Comparison of ENCODE assay signal across 8 cellular contexts in the genomic region with DNA sequence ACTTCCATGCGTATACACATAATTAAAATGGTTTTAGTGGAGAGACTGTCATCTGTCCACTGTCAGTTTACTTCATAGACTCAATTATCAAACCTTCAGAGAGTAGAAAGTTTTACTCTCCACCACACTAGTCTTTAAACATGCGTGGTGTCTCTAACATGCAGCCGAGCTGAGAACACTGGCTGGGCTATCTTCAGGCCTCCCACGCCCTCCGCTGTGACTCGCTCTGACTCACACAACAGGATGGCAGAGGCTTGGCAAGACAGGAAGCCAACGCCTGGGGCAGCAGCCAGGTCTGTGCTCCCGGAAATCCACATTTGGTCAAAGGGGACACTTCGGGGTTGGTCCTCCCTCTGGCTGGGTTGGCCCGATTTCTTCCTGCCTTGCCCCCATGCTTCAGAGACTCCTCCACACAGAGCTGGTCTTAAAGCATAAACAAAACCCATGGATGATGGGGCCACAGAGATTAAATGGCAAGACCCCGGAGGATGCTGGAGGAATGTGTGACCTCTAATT. TPM values are rescaled to one million over a fixed set of nuclear protein-coding genes. Genes with fewer than 3 reads are reported as not detected.
DNase-seq lines count a peak whose midpoint lies in the region; ATAC-seq, FAIRE-seq and TF ChIP-seq lines count a peak whose summit lies in the region.

No MANE protein-coding gene starts in this region.

- no peaks in the 10 kb centered on the region for H3K9me3 Mint-ChIP-seq in dendritic cell treated with granulocyte-macrophage colony-stimulating factor and Interleukin-4, amounts not matched to agents 40 ng/mL and 50 ng/mL, for 4 days

- TF ChIP-seq POLR2A in H54 (IDR thresholded peaks at IDR 0.05; ENCODE audit: low read depth, low read length), result peak; percentile 38; the same call in 1 of the 2 replicates

- DNase-seq in ELF-1 (ENCODE audit: low read depth, low spot score) (peak; percentile 67), H54 (ENCODE audit: insufficient read length, low spot score) (peak; percentile 89), MV-4-11 (lab: John Stamatoyannopoulos, UW) (peak; percentile 94), mesenteric fat pad (ENCODE audit: low spot score) (peak; percentile 95)
- peak; percentile 76 to 87 for DNase-seq in activated CD4-positive, alpha-beta T cell treated with anti-CD3 and anti-CD28 coated beads, Interleukin-2, amount 50 U/mL, for 24 hours (ENCODE audit: low read depth in 1 of 2, low spot score in 1 of 2)
- peak; percentile 93 for DNase-seq in stimulated activated CD8-positive, alpha-beta memory T cell treated with anti-CD3 and anti-CD28 coated beads, Interleukin-4, amount 100 ng/mL, for 48 hours

- peaks cover 75% of the 10 kb centered on the region for H3K4me1 Mint-ChIP-seq in dendritic cell treated with granulocyte-macrophage colony-stimulating factor and Interleukin-4, amounts not matched to agents 40 ng/mL and 50 ng/mL, for 4 days (ENCODE audit: low read depth)

- no peaks in the 10 kb centered on the region for H3K36me3 Mint-ChIP-seq in dendritic cell treated with granulocyte-macrophage colony-stimulating factor and Interleukin-4, amounts not matched to agents 40 ng/mL and 50 ng/mL, for 4 days (ENCODE audit: low read depth)

- H3K4me3 Mint-ChIP-seq in dendritic cell treated with granulocyte-macrophage colony-stimulating factor and Interleukin-4, amounts not matched to agents 40 ng/mL and 50 ng/mL, for 4 days, result no peak overlapping the region

- FAIRE-seq in H54 (lab: Jason Lieb, UNC), result peak; percentile 79

- H3K27ac Mint-ChIP-seq in dendritic cell treated with granulocyte-macrophage colony-stimulating factor and Interleukin-4, amounts not matched to agents 40 ng/mL and 50 ng/mL, for 4 days, result peak overlapping the region; percentile 95

- intact Hi-C loops in dendritic cell treated with granulocyte-macrophage colony-stimulating factor and Interleukin-4, amounts not matched to agents 40 ng/mL and 50 ng/mL, for 4 days (cut with micrococcal nuclease), result no loop called here

- ATAC-seq in HG03159 (IDR thresholded peaks at IDR 0.05; ENCODE audit: unreplicated experiment), result no peak

- H3K27me3 Mint-ChIP-seq in dendritic cell treated with granulocyte-macrophage colony-stimulating factor and Interleukin-4, amounts not matched to agents 40 ng/mL and 50 ng/mL, for 4 days, result no peaks in the 10 kb centered on the region

RNA-seq across cellular contexts. Expression of a gene that starts 22.7 kb away (rescaled TPM):
- total RNA-seq in mesenteric fat pad, result 150 TPM

RNA-seq across cellular contexts. Expression of a gene that starts 55.8 kb away (rescaled TPM):
- total RNA-seq in mesenteric fat pad, result 88.8 TPM
